ENCODE assay signal across 28 cellular contexts in the genomic region with DNA sequence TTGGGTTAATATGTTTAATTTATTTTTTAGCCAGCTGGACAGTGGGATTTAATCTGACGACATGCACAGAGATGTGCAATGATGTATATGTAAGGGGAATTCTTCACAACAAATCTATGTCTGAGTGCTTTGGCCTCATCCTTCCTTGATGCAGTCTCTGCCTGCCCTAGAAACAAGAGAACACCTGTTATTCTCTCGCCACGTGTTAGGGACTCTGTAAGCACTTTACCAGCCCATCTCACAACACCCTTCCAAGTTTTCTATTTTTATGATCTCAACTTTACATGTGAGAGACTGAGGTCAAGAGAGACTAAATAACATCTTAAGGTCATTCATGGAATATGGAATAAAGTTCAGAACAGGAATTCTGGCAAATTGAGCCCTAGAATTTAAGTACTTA.
"Had no signal": no experiment of that assay in that cellular context is flagged by ENCODE, and none has a peak within 500 bp of the region (broad histone marks: within the 10 kb centered on the region; RNA-seq: fewer than 3 reads in every experiment).

No MANE protein-coding gene starts in this region.

- H3K27me3 ChIP-seq: adrenal gland, body of pancreas, MG63, SJCRH30 had no signal

- H3K36me3 Mint-ChIP-seq: activated CD4-positive, alpha-beta memory T cell treated with anti-CD3 and anti-CD28 coated beads for 36 hours; activated naive CD4-positive, alpha-beta T cell treated with anti-CD3 and anti-CD28 coated beads, Interleukin-2, amount 50 U/mL, for 72 hours; WTC11 had no signal

- DNase-seq: activated CD4-positive, alpha-beta memory T cell treated with anti-CD3 and anti-CD28 coated beads for 36 hours; activated CD4-positive, alpha-beta T cell treated with anti-CD3 and anti-CD28 coated beads for 4 hours; activated CD4-positive, alpha-beta T cell treated with anti-CD3 and anti-CD28 coated beads, Interleukin-2, amount 50 U/mL, for 1 hour; activated CD8-positive, alpha-beta memory T cell treated with anti-CD3 and anti-CD28 coated beads, Interleukin-2, amount 50 U/mL, for 4 hours; activated gamma-delta T cell treated with Interleukin-2 at 50 U/mL for 16 hours; activated naive CD4-positive, alpha-beta T cell treated with anti-CD3 and anti-CD28 coated beads for 36 hours; activated T-cell treated with anti-CD3 and anti-CD28 coated beads for 4 hours; activated T-cell treated with anti-CD3 and anti-CD28 coated beads, Interleukin-2, amount 50 U/mL, for 4 hours; adrenal gland; body of pancreas; Karpas-422; KBM-7; MG63; NCI-H1092; NCI-H1436 treated with DMSO at 0.1 percent for 48 hours; NCI-H1694 treated with DMSO at 0.1 percent for 48 hours; NCI-H2029; NCI-H345; NCI-H524 treated with DMSO at 0.1 percent for 48 hours; SHP77; T1000 had no signal

- H3K9me3 ChIP-seq: adrenal gland, body of pancreas, MG63, SJCRH30 had no signal

- H3K4me3 ChIP-seq: adrenal gland, body of pancreas, MG63, SJCRH30, SK-N-MC had no signal

- H3K27me3 Mint-ChIP-seq: activated CD4-positive, alpha-beta memory T cell treated with anti-CD3 and anti-CD28 coated beads for 36 hours had no signal

- H3K9me3 Mint-ChIP-seq: activated CD4-positive, alpha-beta memory T cell treated with anti-CD3 and anti-CD28 coated beads for 36 hours; activated naive CD4-positive, alpha-beta T cell treated with anti-CD3 and anti-CD28 coated beads for 36 hours; activated naive CD4-positive, alpha-beta T cell treated with anti-CD3 and anti-CD28 coated beads, Interleukin-2, amount 50 U/mL, for 72 hours; activated T-cell treated with anti-CD3 and anti-CD28 coated beads, Interleukin-2, amount 50 U/mL, for 4 hours; activated T-helper 1 cell treated with anti-CD3 and anti-CD28 coated beads, Interleukin-12 subunit alpha, Interleukin-12 subunit beta, Interleukin-2, Interleukin-4 antibody, amounts not matched to agents 30 ng/mL and 10 ng/mL and 1 ng/mL, durations not matched to agents 14 hours and 24 hours and 36 hours; WTC11 had no signal

- H3K4me3 Mint-ChIP-seq: activated CD4-positive, alpha-beta memory T cell treated with anti-CD3 and anti-CD28 coated beads for 36 hours; activated naive CD4-positive, alpha-beta T cell treated with anti-CD3 and anti-CD28 coated beads for 36 hours; activated T-cell treated with anti-CD3 and anti-CD28 coated beads, Interleukin-2, amount 50 U/mL, for 4 hours; activated T-helper 1 cell treated with anti-CD3 and anti-CD28 coated beads, Interleukin-12 subunit alpha, Interleukin-12 subunit beta, Interleukin-2, Interleukin-4 antibody, amounts not matched to agents 30 ng/mL and 10 ng/mL and 1 ng/mL, durations not matched to agents 14 hours and 24 hours and 36 hours; WTC11 had no signal

- H3K36me3 ChIP-seq: adrenal gland, MG63, SJCRH30 had no signal

- H3K4me1 ChIP-seq: adrenal gland, body of pancreas had no signal

- ATAC-seq: activated CD4-positive, CD25-positive, alpha-beta regulatory T cell treated with anti-CD3 and anti-CD28 coated beads, Interleukin-2, amount 50 U/mL, for 24 hours; activated naive CD4-positive, alpha-beta T cell treated with anti-CD3 and anti-CD28 coated beads, Interleukin-2, amount 50 U/mL, for 72 hours; activated T-cell treated with anti-CD3 and anti-CD28 coated beads, Interleukin-2, amount 50 U/mL, for 4 hours; body of pancreas; Panc1; WTC11 had no signal

- H3K27ac Mint-ChIP-seq: activated CD4-positive, alpha-beta memory T cell treated with anti-CD3 and anti-CD28 coated beads for 36 hours; activated naive CD4-positive, alpha-beta T cell treated with anti-CD3 and anti-CD28 coated beads for 36 hours; activated naive CD4-positive, alpha-beta T cell treated with anti-CD3 and anti-CD28 coated beads, Interleukin-2, amount 50 U/mL, for 72 hours; activated T-helper 1 cell treated with anti-CD3 and anti-CD28 coated beads, Interleukin-12 subunit alpha, Interleukin-12 subunit beta, Interleukin-2, Interleukin-4 antibody, amounts not matched to agents 30 ng/mL and 10 ng/mL and 1 ng/mL, durations not matched to agents 14 hours and 24 hours and 36 hours; WTC11 had no signal

- H3K4me1 Mint-ChIP-seq: WTC11 had no signal

- H3K27ac ChIP-seq: adrenal gland, body of pancreas, SJCRH30, SK-N-MC had no signal
